ENCODE assay signal across 17 cellular contexts in genomic region chr5:142847898-142848790, GRCh38.
DNase-seq lines count a peak whose midpoint lies in the region; ATAC-seq and TF ChIP-seq lines count a peak whose summit lies in the region.
"Had no signal": no experiment of that assay in that cellular context is flagged by ENCODE, and none has a peak within 500 bp of the region (broad histone marks: within the 10 kb centered on the region; RNA-seq: fewer than 3 reads in every experiment).

No MANE protein-coding gene starts in this region.

- no peaks in the 10 kb centered on the region for H3K9me3 Mint-ChIP-seq in WTC11
- H3K9me3 Mint-ChIP-seq: activated T-helper 2 cell treated with anti-CD3 and anti-CD28 coated beads, Interferon-gamma antibody, Interleukin-2, Interleukin-4, amounts not matched to agents 10 μg/mL and 5 μg/mL and 100 μg/mL, durations not matched to agents 14 hours and 24 hours and 36 hours had no signal

- H3K4me1 Mint-ChIP-seq in WTC11: peaks cover 64% of the 10 kb centered on the region

- ATAC-seq in WTC11: peak; percentile 43
- ATAC-seq in HG03439 (IDR thresholded peaks at IDR 0.05; ENCODE audit: unreplicated experiment): no peak
- ATAC-seq: activated CD4-positive, CD25-positive, alpha-beta regulatory T cell treated with anti-CD3 and anti-CD28 coated beads, Interleukin-2, amount 50 U/mL, for 24 hours; T-helper 17 cell had no signal

- no peaks in the 10 kb centered on the region for H3K27me3 Mint-ChIP-seq in WTC11 (ENCODE audit: low read depth)
- H3K27me3 Mint-ChIP-seq: T-helper 17 cell had no signal

- CTCF ChIA-PET in WTC11 (lab: Charles Lee): interaction anchor here (0.6 to 2.0 kb wide), 7 partner anchors 13 to 193 kb away, joined by 3 to 13 read pairs (median 3); no protein-coding TSS in a partner anchor

- POLR2A ChIA-PET in WTC11 (lab: Charles Lee): no interaction called here

- no peaks in the 10 kb centered on the region for H3K36me3 Mint-ChIP-seq in WTC11

- TF ChIP-seq CTCF in AG09309 (IDR thresholded peaks at IDR 0.05; ENCODE audit: control insufficient read depth, insufficient read depth, low read depth, low read length, missing control alignments): no peak
- TF ChIP-seq CTCF in WTC11 (IDR thresholded peaks at IDR 0.05): no peak

- H3K4me3 ChIP-seq in AG09309 (ENCODE audit: control insufficient read depth, low read depth, low read length): no peak overlapping the region
- H3K4me3 ChIP-seq: ascending aorta, coronary artery had no signal

- DNase-seq in AG09309 (ENCODE audit: low read depth) (peak; percentile 50), GM03348 (ENCODE audit: low spot score) (peak; percentile 54), WTC11 (ENCODE audit: low spot score) (no peak), left kidney (ENCODE audit: low read depth, low spot score) (peak; percentile 44), T-helper 2 cell (no peak), NCI-H510A (lab: John Stamatoyannopoulos, UW) (no peak)
- DNase-seq in activated naive CD4-positive, alpha-beta T cell treated with Interleukin-2 at 50 U/mL for 16 hours: no peak
- DNase-seq: erythroblast; NCI-H1048; NCI-H774; stimulated activated CD4-positive, alpha-beta T cell treated with anti-CD3 and anti-CD28 coated beads, Interleukin-1b, Interleukin-23, amount 100 ng/mL, for 48 hours; T-helper 17 cell had no signal

- no peak overlapping the region for H3K4me3 Mint-ChIP-seq in WTC11
- H3K4me3 Mint-ChIP-seq: T-helper 17 cell had no signal

- H3K27ac Mint-ChIP-seq in WTC11: peak overlapping the region; percentile 41; the same call in 1 of the 2 replicates
- H3K27ac Mint-ChIP-seq: activated T-helper 2 cell treated with anti-CD3 and anti-CD28 coated beads, Interferon-gamma antibody, Interleukin-2, Interleukin-4, amounts not matched to agents 10 μg/mL and 5 μg/mL and 100 μg/mL, durations not matched to agents 14 hours and 24 hours and 36 hours; T-helper 17 cell had no signal

TF ChIP-seq in WTC11, 78 proteins besides CTCF, POLR2A, EP300 and RAD21 (continues in another document):
- TF ChIP-seq NR1H2 (CRISPR knock-in tag; IDR thresholded peaks at IDR 0.05) (no peak), NR2C2 (CRISPR knock-in tag; IDR thresholded peaks at IDR 0.05) (no peak), NR3C1 (CRISPR knock-in tag; conservative IDR thresholded peaks at IDR 0.05; ENCODE audit: low read depth) (no peak), JUN (CRISPR knock-in tag; IDR thresholded peaks at IDR 0.05) (no peak), ZNF232 (CRISPR knock-in tag; IDR thresholded peaks at IDR 0.05) (no peak), ZNF396 (CRISPR knock-in tag; IDR thresholded peaks at IDR 0.05; ENCODE audit: borderline replicate concordance) (no peak), ZNF263 (CRISPR knock-in tag; IDR thresholded peaks at IDR 0.05; ENCODE audit: low read depth) (no peak), ERG (CRISPR knock-in tag; IDR thresholded peaks at IDR 0.05) (no peak), ZNF138 (CRISPR knock-in tag; conservative IDR thresholded peaks at IDR 0.05) (no peak)
- TF ChIP-seq, protein P1, sequence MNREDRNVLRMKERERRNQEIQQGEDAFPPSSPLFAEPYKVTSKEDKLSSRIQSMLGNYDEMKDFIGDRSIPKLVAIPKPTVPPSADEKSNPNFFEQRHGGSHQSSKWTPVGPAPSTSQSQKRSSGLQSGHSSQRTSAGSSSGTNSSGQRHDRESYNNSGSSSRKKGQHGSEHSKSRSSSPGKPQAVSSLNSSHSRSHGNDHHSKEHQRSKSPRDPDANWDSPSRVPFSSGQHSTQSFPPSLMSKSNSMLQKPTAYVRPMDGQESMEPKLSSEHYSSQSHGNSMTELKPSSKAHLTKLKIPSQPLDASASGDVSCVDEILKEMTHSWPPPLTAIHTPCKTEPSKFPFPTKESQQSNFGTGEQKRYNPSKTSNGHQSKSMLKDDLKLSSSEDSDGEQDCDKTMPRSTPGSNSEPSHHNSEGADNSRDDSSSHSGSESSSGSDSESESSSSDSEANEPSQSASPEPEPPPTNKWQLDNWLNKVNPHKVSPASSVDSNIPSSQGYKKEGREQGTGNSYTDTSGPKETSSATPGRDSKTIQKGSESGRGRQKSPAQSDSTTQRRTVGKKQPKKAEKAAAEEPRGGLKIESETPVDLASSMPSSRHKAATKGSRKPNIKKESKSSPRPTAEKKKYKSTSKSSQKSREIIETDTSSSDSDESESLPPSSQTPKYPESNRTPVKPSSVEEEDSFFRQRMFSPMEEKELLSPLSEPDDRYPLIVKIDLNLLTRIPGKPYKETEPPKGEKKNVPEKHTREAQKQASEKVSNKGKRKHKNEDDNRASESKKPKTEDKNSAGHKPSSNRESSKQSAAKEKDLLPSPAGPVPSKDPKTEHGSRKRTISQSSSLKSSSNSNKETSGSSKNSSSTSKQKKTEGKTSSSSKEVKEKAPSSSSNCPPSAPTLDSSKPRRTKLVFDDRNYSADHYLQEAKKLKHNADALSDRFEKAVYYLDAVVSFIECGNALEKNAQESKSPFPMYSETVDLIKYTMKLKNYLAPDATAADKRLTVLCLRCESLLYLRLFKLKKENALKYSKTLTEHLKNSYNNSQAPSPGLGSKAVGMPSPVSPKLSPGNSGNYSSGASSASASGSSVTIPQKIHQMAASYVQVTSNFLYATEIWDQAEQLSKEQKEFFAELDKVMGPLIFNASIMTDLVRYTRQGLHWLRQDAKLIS (CRISPR knock-in tag; IDR thresholded peaks at IDR 0.05; ENCODE audit: borderline replicate concordance): no peak
- TF ChIP-seq, protein P2, sequence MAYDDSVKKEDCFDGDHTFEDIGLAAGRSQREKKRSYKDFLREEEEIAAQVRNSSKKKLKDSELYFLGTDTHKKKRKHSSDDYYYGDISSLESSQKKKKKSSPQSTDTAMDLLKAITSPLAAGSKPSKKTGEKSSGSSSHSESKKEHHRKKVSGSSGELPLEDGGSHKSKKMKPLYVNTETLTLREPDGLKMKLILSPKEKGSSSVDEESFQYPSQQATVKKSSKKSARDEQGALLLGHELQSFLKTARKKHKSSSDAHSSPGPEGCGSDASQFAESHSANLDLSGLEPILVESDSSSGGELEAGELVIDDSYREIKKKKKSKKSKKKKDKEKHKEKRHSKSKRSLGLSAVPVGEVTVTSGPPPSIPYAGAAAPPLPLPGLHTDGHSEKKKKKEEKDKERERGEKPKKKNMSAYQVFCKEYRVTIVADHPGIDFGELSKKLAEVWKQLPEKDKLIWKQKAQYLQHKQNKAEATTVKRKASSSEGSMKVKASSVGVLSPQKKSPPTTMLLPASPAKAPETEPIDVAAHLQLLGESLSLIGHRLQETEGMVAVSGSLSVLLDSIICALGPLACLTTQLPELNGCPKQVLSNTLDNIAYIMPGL (CRISPR knock-in tag; IDR thresholded peaks at IDR 0.05): no peak
- TF ChIP-seq, protein P3, sequence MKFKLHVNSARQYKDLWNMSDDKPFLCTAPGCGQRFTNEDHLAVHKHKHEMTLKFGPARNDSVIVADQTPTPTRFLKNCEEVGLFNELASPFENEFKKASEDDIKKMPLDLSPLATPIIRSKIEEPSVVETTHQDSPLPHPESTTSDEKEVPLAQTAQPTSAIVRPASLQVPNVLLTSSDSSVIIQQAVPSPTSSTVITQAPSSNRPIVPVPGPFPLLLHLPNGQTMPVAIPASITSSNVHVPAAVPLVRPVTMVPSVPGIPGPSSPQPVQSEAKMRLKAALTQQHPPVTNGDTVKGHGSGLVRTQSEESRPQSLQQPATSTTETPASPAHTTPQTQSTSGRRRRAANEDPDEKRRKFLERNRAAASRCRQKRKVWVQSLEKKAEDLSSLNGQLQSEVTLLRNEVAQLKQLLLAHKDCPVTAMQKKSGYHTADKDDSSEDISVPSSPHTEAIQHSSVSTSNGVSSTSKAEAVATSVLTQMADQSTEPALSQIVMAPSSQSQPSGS (CRISPR knock-in tag; IDR thresholded peaks at IDR 0.05; ENCODE audit: borderline replicate concordance, low read depth): no peak
- TF ChIP-seq, protein P4, sequence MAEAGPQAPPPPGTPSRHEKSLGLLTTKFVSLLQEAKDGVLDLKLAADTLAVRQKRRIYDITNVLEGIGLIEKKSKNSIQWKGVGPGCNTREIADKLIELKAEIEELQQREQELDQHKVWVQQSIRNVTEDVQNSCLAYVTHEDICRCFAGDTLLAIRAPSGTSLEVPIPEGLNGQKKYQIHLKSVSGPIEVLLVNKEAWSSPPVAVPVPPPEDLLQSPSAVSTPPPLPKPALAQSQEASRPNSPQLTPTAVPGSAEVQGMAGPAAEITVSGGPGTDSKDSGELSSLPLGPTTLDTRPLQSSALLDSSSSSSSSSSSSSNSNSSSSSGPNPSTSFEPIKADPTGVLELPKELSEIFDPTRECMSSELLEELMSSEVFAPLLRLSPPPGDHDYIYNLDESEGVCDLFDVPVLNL (CRISPR knock-in tag; IDR thresholded peaks at IDR 0.05; ENCODE audit: borderline replicate concordance, low read depth): no peak
- TF ChIP-seq, protein P5, sequence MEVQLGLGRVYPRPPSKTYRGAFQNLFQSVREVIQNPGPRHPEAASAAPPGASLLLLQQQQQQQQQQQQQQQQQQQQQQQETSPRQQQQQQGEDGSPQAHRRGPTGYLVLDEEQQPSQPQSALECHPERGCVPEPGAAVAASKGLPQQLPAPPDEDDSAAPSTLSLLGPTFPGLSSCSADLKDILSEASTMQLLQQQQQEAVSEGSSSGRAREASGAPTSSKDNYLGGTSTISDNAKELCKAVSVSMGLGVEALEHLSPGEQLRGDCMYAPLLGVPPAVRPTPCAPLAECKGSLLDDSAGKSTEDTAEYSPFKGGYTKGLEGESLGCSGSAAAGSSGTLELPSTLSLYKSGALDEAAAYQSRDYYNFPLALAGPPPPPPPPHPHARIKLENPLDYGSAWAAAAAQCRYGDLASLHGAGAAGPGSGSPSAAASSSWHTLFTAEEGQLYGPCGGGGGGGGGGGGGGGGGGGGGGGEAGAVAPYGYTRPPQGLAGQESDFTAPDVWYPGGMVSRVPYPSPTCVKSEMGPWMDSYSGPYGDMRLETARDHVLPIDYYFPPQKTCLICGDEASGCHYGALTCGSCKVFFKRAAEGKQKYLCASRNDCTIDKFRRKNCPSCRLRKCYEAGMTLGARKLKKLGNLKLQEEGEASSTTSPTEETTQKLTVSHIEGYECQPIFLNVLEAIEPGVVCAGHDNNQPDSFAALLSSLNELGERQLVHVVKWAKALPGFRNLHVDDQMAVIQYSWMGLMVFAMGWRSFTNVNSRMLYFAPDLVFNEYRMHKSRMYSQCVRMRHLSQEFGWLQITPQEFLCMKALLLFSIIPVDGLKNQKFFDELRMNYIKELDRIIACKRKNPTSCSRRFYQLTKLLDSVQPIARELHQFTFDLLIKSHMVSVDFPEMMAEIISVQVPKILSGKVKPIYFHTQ (CRISPR knock-in tag; IDR thresholded peaks at IDR 0.05): no peak

Comparison
In these comparisons a context has a peak if more than half of its experiments do, and no peak if none do; other contexts are left out.
1. DNase-seq: peak in AG09309 (single experiment), GM03348 (single experiment) and left kidney (single experiment); none in WTC11 (single experiment), T-helper 2 cell (0 of 5), NCI-H510A (single experiment) and activated naive CD4-positive, alpha-beta T cell treated with Interleukin-2 at 50 U/mL for 16 hours (single experiment).